9 cellular contexts compared by ENCODE assay signal in the genomic region with DNA sequence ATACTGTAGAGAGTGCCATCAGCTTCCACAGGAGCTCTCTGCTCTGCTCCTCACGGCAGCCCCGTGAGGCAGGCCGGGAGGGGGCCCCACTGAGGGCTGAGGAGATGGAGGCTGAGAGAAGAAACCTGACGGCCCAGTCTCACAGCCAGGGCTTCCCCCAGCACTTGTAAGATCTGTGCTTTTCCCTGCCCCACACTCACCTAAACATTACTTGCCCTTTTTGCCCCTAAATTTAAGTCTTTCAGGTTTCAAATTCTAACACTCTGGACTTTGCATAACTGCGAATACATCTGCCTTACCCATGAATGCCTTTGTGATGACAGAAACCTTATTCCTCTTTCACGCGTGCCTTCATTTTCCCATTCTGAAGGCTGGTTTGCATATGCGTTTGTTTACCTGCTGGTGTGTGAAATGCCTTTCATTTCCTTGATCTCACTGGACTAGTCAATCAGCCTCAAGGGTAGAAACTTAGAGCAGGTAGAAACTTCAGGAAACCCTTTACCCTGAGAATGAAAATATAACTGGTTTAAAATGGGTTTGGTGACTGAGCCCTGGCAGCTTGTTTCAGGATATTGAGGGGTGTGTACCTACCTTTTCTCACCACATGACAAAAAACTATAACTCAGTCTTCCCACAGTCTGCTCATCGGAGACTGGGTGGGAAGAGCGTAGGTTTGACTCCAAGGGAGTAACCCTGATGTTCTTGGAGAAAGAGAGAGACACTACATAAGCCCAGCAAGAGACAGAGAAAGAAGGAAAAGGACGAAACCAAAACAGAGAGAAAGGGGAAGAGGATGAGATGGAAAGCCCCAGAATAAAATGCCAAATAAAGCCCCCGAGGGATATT.
DNase-seq lines count a peak whose midpoint lies in the region; ATAC-seq and TF ChIP-seq lines count a peak whose summit lies in the region.
"Had no signal": no experiment of that assay in that cellular context is flagged by ENCODE, and none has a peak within 500 bp of the region (broad histone marks: within the 10 kb centered on the region; RNA-seq: fewer than 3 reads in every experiment).

No MANE protein-coding gene starts in this region.

- peaks cover 33% of the 10 kb centered on the region for H3K4me1 ChIP-seq in iPS-18a (ENCODE audit: control insufficient read depth, low read depth, low read length)

- peak; percentile 57 for ATAC-seq in GM21528 (IDR thresholded peaks at IDR 0.05; ENCODE audit: low FRiP score, unreplicated experiment)
- peak; percentile 58 for ATAC-seq in HG03457 (IDR thresholded peaks at IDR 0.05; ENCODE audit: unreplicated experiment)

- no peaks in the 10 kb centered on the region for H3K27me3 ChIP-seq in iPS-18a (ENCODE audit: control insufficient read depth, insufficient read depth, low read length)

- peak; percentile 80 for DNase-seq in GM13976 (ENCODE audit: low spot score)
- DNase-seq in activated T-cell treated with anti-CD3 and anti-CD28 coated beads, Interleukin-2, amount 50 U/mL, for 24 hours: no peak
- no peak for DNase-seq in amniotic stem cell (lab: John Stamatoyannopoulos, UW)
- no peak for DNase-seq in NCI-H82 treated with DMSO at 0.1 percent for 48 hours (lab: John Stamatoyannopoulos, UW; ENCODE audit: unreplicated experiment)
- no peak for DNase-seq in NCI-H146 (lab: John Stamatoyannopoulos, UW)

- peak; percentile 60 for TF ChIP-seq CTCF in GM13976 (IDR thresholded peaks at IDR 0.05; ENCODE audit: borderline replicate concordance, control extremely low read depth, extremely low read depth, insufficient read depth, missing control alignments)

- peaks cover 18% of the 10 kb centered on the region for H3K4me1 Mint-ChIP-seq in activated T-cell treated with anti-CD3 and anti-CD28 coated beads, Interleukin-2, amount 50 U/mL, for 24 hours (ENCODE audit: low read depth)

- no peak overlapping the region for H3K9ac ChIP-seq in iPS-18a (ENCODE audit: low read length)

- H3K27me3 Mint-ChIP-seq in activated T-cell treated with anti-CD3 and anti-CD28 coated beads, Interleukin-2, amount 50 U/mL, for 24 hours: peaks cover 16% of the 10 kb centered on the region

- H3K4me3 Mint-ChIP-seq in activated T-cell treated with anti-CD3 and anti-CD28 coated beads, Interleukin-2, amount 50 U/mL, for 24 hours: no peak overlapping the region
- H3K4me3 Mint-ChIP-seq: activated T-helper 1 cell treated with anti-CD3 and anti-CD28 coated beads, Interleukin-12 subunit alpha, Interleukin-12 subunit beta, Interleukin-2, Interleukin-4 antibody, amounts not matched to agents 30 ng/mL and 10 ng/mL and 1 ng/mL, durations not matched to agents 14 hours and 24 hours and 36 hours had no signal

- no peaks in the 10 kb centered on the region for H3K36me3 Mint-ChIP-seq in activated T-cell treated with anti-CD3 and anti-CD28 coated beads, Interleukin-2, amount 50 U/mL, for 24 hours (ENCODE audit: low read depth)

- peaks cover 9% of the 10 kb centered on the region for H3K36me3 ChIP-seq in iPS-18a (ENCODE audit: control insufficient read depth, low read depth, low read length)

- peak overlapping the region; percentile 15 for H3K27ac ChIP-seq in iPS-18a (ENCODE audit: low read length)

- H3K9me3 ChIP-seq in iPS-18a (ENCODE audit: control insufficient read depth, low read depth, low read length): no peaks in the 10 kb centered on the region

- H3K27ac Mint-ChIP-seq in activated T-cell treated with anti-CD3 and anti-CD28 coated beads, Interleukin-2, amount 50 U/mL, for 24 hours: no peak overlapping the region
- H3K27ac Mint-ChIP-seq: activated T-helper 1 cell treated with anti-CD3 and anti-CD28 coated beads, Interleukin-12 subunit alpha, Interleukin-12 subunit beta, Interleukin-2, Interleukin-4 antibody, amounts not matched to agents 30 ng/mL and 10 ng/mL and 1 ng/mL, durations not matched to agents 14 hours and 24 hours and 36 hours had no signal

- no peaks in the 10 kb centered on the region for H3K9me3 Mint-ChIP-seq in activated T-cell treated with anti-CD3 and anti-CD28 coated beads, Interleukin-2, amount 50 U/mL, for 24 hours
- H3K9me3 Mint-ChIP-seq: activated T-helper 1 cell treated with anti-CD3 and anti-CD28 coated beads, Interleukin-12 subunit alpha, Interleukin-12 subunit beta, Interleukin-2, Interleukin-4 antibody, amounts not matched to agents 30 ng/mL and 10 ng/mL and 1 ng/mL, durations not matched to agents 14 hours and 24 hours and 36 hours had no signal

- no peak overlapping the region for H3K4me3 ChIP-seq in iPS-18a (ENCODE audit: low read length)

- in situ Hi-C loops in GM13976 (cut with MboI; ENCODE audit: low sequenced_read_pairs, unreplicated experiment): no loop called here
